Comparison of ENCODE assay signal across 14 cellular contexts in the genomic region with DNA sequence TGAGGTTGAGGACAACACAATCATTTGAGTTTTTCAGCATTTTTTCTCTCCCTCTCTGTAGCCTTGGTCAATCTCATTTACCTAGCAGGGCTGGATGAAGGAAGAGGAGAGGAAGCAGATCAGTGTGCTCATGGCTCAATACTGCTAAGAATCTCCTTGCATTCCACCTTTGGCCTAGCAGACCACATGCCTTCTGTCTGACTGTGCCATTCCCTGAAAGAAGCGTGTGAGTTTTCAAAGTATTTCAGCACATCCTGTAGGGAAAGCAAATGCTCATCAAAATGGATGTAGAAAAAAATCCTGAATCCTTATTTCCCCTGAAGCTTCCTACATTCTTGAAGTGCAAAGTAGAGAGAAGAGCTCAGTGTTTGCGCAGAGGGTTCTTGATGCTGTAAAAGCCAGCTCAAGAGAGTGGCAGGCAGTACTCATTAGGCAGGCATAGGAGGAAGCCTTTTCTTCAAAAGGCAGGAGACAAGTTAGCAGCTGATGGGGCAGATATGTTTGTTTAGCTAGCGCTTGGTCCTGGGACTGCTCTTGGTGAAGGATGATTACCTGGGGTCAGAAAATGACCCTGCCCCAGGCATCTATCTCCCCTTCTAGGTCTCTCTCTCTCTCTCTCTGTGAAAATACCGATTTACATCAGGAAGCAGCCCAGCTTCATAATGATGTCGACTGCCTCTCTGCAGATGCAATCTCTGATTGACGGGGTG. TPM values are rescaled to one million over a fixed set of nuclear protein-coding genes. Genes with fewer than 3 reads are reported as not detected.
A peak's percentile ranks its signal among the peaks of the same experiment; 100 is the strongest.
DNase-seq lines count a peak whose midpoint lies in the region; FAIRE-seq and TF ChIP-seq lines count a peak whose summit lies in the region.
"Had no signal": no experiment of that assay in that cellular context is flagged by ENCODE, and none has a peak within 500 bp of the region (broad histone marks: within the 10 kb centered on the region; RNA-seq: fewer than 3 reads in every experiment).

No MANE protein-coding gene starts in this region.

- no peaks in the 10 kb centered on the region for H3K36me3 ChIP-seq in bronchial epithelial cell (ENCODE audit: control insufficient read depth, insufficient read depth, low read length)

- peak; percentile 77 for FAIRE-seq in bronchial epithelial cell (lab: Jason Lieb, UNC)

- no peak for TF ChIP-seq CTCF in bronchial epithelial cell (IDR thresholded peaks at IDR 0.05; ENCODE audit: insufficient read depth, low read length, severe bottlenecking)

- H3K27me3 ChIP-seq in bronchial epithelial cell (ENCODE audit: control insufficient read depth, insufficient read depth, low read length), result no peaks in the 10 kb centered on the region

- no peak overlapping the region for H3K4me3 ChIP-seq in bronchial epithelial cell (ENCODE audit: low read depth, low read length)

- DNase-seq in AG08395 (ENCODE audit: low spot score), result peak; percentile 81
- DNase-seq in HT1080 (ENCODE audit: low read depth), result peak; percentile 91
- DNase-seq in bronchial epithelial cell (ENCODE audit: low read depth), result peak; percentile 69
- peak; percentile 97 for DNase-seq in kidney tubule cell (ENCODE audit: low spot score)
- no peak for DNase-seq in OCI-M2 (lab: John Stamatoyannopoulos, UW; ENCODE audit: unreplicated experiment)
- DNase-seq in mucosa of gallbladder (ENCODE audit: low spot score), result no peak
- DNase-seq in NCI-H345 treated with DMSO at 0.1 percent for 48 hours (lab: John Stamatoyannopoulos, UW; ENCODE audit: unreplicated experiment), result no peak
- DNase-seq in NK-92 (lab: John Stamatoyannopoulos, UW; ENCODE audit: unreplicated experiment), result no peak
- DNase-seq: CD4-positive, CD25-positive, alpha-beta regulatory T cell; dermis blood vessel endothelial cell; immature natural killer cell; Kasumi-1; NCI-H774; T-helper 9 cell had no signal

RNA-seq across cellular contexts. Expression of a gene that starts 14.4 kb away (rescaled TPM):
- total RNA-seq in HT1080 (2014; rRNA removed; shearing (Covaris generic)), result 37.6 and 45.6 TPM in 2 replicates
- polyA plus RNA-seq in HT1080 (2015; cell fraction: cytosol; rRNA removed), result 51.7 and 58.2 TPM in 2 replicates
- 120 and 122 TPM in 2 replicates for polyA plus RNA-seq in HT1080 (2015; cell fraction: nucleus; rRNA removed)
- total RNA-seq in bronchial epithelial cell (24.2 and 30.6 TPM in 2 replicates), mucosa of gallbladder (45.6 TPM)

Comparison
In these comparisons a context has a peak if more than half of its experiments do, and no peak if none do; other contexts are left out.
1. DNase-seq: peak in AG08395 (single experiment), HT1080 (single experiment), bronchial epithelial cell (single experiment) and kidney tubule cell (single experiment); none in OCI-M2 (single experiment), mucosa of gallbladder (single experiment), NCI-H345 treated with DMSO at 0.1 percent for 48 hours (single experiment) and NK-92 (single experiment).